Comparison of ENCODE assay signal across 21 cellular contexts in the genomic region with DNA sequence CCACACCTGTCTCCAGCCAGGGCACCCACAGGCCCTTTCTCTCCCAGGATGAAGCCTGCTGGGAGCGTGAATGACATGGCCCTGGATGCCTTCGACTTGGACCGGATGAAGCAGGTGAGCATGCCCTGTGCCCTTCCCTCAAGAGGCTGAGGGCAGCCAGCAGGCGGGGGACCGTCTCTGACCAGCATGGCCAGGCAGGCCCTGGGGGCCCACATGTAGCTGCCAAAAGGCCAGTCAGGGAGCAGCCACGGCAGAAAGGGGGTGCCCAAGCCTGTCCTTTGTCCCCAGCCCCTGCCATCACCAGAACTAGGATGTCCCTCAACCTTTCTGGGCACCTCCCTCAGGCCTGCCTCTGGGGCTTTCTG. TPM values are rescaled to one million over a fixed set of nuclear protein-coding genes. Genes with fewer than 3 reads are reported as not detected.
DNase-seq lines count a peak whose midpoint lies in the region; ATAC-seq, FAIRE-seq and TF ChIP-seq lines count a peak whose summit lies in the region.
"Had no signal": no experiment of that assay in that cellular context is flagged by ENCODE, and none has a peak within 500 bp of the region (broad histone marks: within the 10 kb centered on the region; RNA-seq: fewer than 3 reads in every experiment).

No MANE protein-coding gene starts in this region.

- FAIRE-seq in H1 (lab: Jason Lieb, UNC): no peak
- FAIRE-seq: A549, keratinocyte had no signal

- no peaks in the 10 kb centered on the region for H3K27me3 ChIP-seq in heart left ventricle
- no peaks in the 10 kb centered on the region for H3K27me3 ChIP-seq in right cardiac atrium (ENCODE audit: control insufficient read depth, insufficient read depth)
- H3K27me3 ChIP-seq in H1 (replicated peaks in 1 of 4; ENCODE audit: control insufficient read depth in 3 of 4, extremely low read depth in 1 of 4, insufficient read depth in 3 of 4, low read length in 3 of 4): no peaks in the 10 kb centered on the region; a peak in 1 of 7 replicates
- H3K27me3 ChIP-seq in uterus: no peaks in the 10 kb centered on the region
- H3K27me3 ChIP-seq: SJCRH30 had no signal

- H3K9ac ChIP-seq in H1 (replicated peaks in 1 of 4; ENCODE audit: extremely low read depth in 1 of 4, low read depth in 3 of 4, low read length in 3 of 4): no peak overlapping the region; a peak in 1 of 7 replicates

- no peaks in the 10 kb centered on the region for H3K23me2 ChIP-seq in H1 (ENCODE audit: low read depth, low read length)

- POLR2A ChIA-PET in H1 (lab: Charles Lee; ENCODE audit: partially characterized antibody): no interaction called here
- POLR2A ChIA-PET in OCI-LY7 (lab: Charles Lee): no interaction called here

- H2BK5ac ChIP-seq in H1 (ENCODE audit: low read depth, low read length): 0 out of 2 replicates have a peak overlapping the region, but pooled peaks have one; percentile 2

- no peak overlapping the region for H3K4me3 ChIP-seq in heart left ventricle
- H3K4me3 ChIP-seq in right cardiac atrium (ENCODE audit: low read length): no peak overlapping the region
- H3K4me3 ChIP-seq in H1 (ENCODE audit: extremely low read depth in 1 of 4, insufficient read depth in 2 of 4, low read depth in 3 of 4, low read length in 4 of 4): no peak overlapping the region
- H3K4me3 ChIP-seq in uterus: no peak overlapping the region
- no peak overlapping the region for H3K4me3 ChIP-seq in OCI-LY7 (ENCODE audit: low read depth, low read length, poor library complexity, severe bottlenecking)
- H3K4me3 ChIP-seq: A549, PC-9, SJCRH30 had no signal

- TF ChIP-seq POLR2A in heart left ventricle (IDR thresholded peaks at IDR 0.05) (no peak), H1 (IDR thresholded peaks at IDR 0.05; ENCODE audit: control extremely low read depth in 1 of 2, low read depth in 2 of 2, low read length in 2 of 2) (no peak), uterus (IDR thresholded peaks at IDR 0.05) (no peak)

- no peak overlapping the region for H2BK120ac ChIP-seq in H1 (replicated peaks; ENCODE audit: low read depth, low read length)

- H2AFZ ChIP-seq in H1 (ENCODE audit: low read length) (no peak overlapping the region), OCI-LY7 (ENCODE audit: low read length) (no peak overlapping the region)
- H2AFZ ChIP-seq: PC-9 had no signal

- H3K4me1 Mint-ChIP-seq in nephron: peaks cover 21% of the 10 kb centered on the region

- H3K4me3 Mint-ChIP-seq in nephron: no peak overlapping the region
- H3K4me3 Mint-ChIP-seq: activated CD8-positive, alpha-beta T cell treated with anti-CD3 and anti-CD28 coated beads for 36 hours; effector memory CD8-positive, alpha-beta T cell had no signal

- ATAC-seq in heart left ventricle (no peak), right cardiac atrium (no peak)
- ATAC-seq: activated CD8-positive, alpha-beta T cell treated with anti-CD3 and anti-CD28 coated beads for 36 hours; effector memory CD8-positive, alpha-beta T cell had no signal

- H3K4me2 ChIP-seq in H1 (ENCODE audit: insufficient read depth in 1 of 2, low read depth in 2 of 2, low read length in 2 of 2) (peak overlapping the region; percentile 9 to 23; a peak in 1 of 4 replicates), OCI-LY7 (ENCODE audit: low read length) (no peak overlapping the region)
- H3K4me2 ChIP-seq: A549 had no signal

- H2BK12ac ChIP-seq in H1 (ENCODE audit: low read depth, low read length): 0 out of 2 replicates have a peak overlapping the region, but pooled peaks have one; percentile 7

- H3K36me3 Mint-ChIP-seq in nephron (ENCODE audit: low read depth): peaks cover 14% of the 10 kb centered on the region

- H3K9me3 ChIP-seq in heart left ventricle: no peaks in the 10 kb centered on the region
- H3K9me3 ChIP-seq in right cardiac atrium (ENCODE audit: control insufficient read depth, low read length): no peaks in the 10 kb centered on the region
- H3K9me3 ChIP-seq in H1 (ENCODE audit: insufficient read depth in 2 of 2, low read depth in 1 of 2, low read length in 1 of 2): no peaks in the 10 kb centered on the region
- no peaks in the 10 kb centered on the region for H3K9me3 ChIP-seq in uterus
- no peaks in the 10 kb centered on the region for H3K9me3 ChIP-seq in OCI-LY7 (ENCODE audit: low read length)
- H3K9me3 ChIP-seq: A549, SJCRH30 had no signal

- no peak overlapping the region for H3K4ac ChIP-seq in H1 (replicated peaks; ENCODE audit: insufficient read length, low read depth, low read length)

- H3K27ac Mint-ChIP-seq in nephron: peak overlapping the region; percentile 62 to 68 (median 67)

- H4K8ac ChIP-seq in H1 (ENCODE audit: extremely low read depth, insufficient read depth, low read length): no peak overlapping the region

- no peak overlapping the region; the same call in 1 of the 2 replicates for H3K18ac ChIP-seq in H1 (ENCODE audit: extremely low read depth, low read length)

- H4K20me1 ChIP-seq in H1 (replicated peaks in 1 of 2; ENCODE audit: control insufficient read depth in 1 of 2, insufficient read depth in 2 of 2, low read length in 2 of 2) (peaks cover 0 to 10% of the 10 kb centered on the region in 2 experiments), OCI-LY7 (ENCODE audit: insufficient read depth, low read length) (no peaks in the 10 kb centered on the region)

- no TSS peak for BruUV-seq in OCI-LY7 (replicated peaks; lab: Mats Ljungman, UMichigan)

- 82 to 95% (median 91%) methylated on average over 4 to 6 of the region's 6 CpGs for WGBS in heart left ventricle, 4 donors
- 86% methylated on average over 6 of the region's 6 CpGs for WGBS in right cardiac atrium
- WGBS in H1 (ENCODE audit: extremely low coverage in 1 of 2, insufficient coverage in 1 of 2, insufficient read length in 1 of 2, insufficient replicate concordance in 2 of 2, low coverage in 1 of 2, low lambda C conversion rate in 2 of 2, missing lambda C conversion rate in 1 of 2), 2 experiments: 94% methylated on average over 6 of the region's 6 CpGs; no CpG with 5 or more reads in 1 of the 2 experiments

- DNase-seq in heart left ventricle: no peak
- no peak for DNase-seq in right cardiac atrium
- DNase-seq in H1 (ENCODE audit: low read depth in 1 of 2, low spot score in 2 of 2): no peak
- DNase-seq in uterus: no peak
- DNase-seq in activated CD8-positive, alpha-beta memory T cell treated with anti-CD3 and anti-CD28 coated beads for 24 hours: no peak
- no peak for DNase-seq in OCI-LY7 (ENCODE audit: low spot score)
- no peak for DNase-seq in SW 1271 (lab: John Stamatoyannopoulos, UW)
- DNase-seq: activated CD8-positive, alpha-beta T cell treated with anti-CD3 and anti-CD28 coated beads for 36 hours; central memory CD4-positive, alpha-beta T cell; DMS53; effector memory CD8-positive, alpha-beta T cell; GOT3; NCI-H1436; NCI-H2171; NCI-H774; PC-9; SJCRH30; T-helper 2 cell had no signal

- H4K91ac ChIP-seq in H1 (replicated peaks; ENCODE audit: insufficient read length, low read length): peak overlapping the region; percentile 60

- no peak overlapping the region for H2BK20ac ChIP-seq in H1 (ENCODE audit: low read length)

- no peak overlapping the region for H3K23ac ChIP-seq in H1 (ENCODE audit: insufficient read length)

- H3K4me1 ChIP-seq in heart left ventricle: peaks cover 0 to 46% (median 24%) of the 10 kb centered on the region in 12 donors
- peaks cover 2% of the 10 kb centered on the region for H3K4me1 ChIP-seq in right cardiac atrium (ENCODE audit: control insufficient read depth, insufficient read depth, low read length)
- H3K4me1 ChIP-seq in H1 (replicated peaks in 1 of 4; ENCODE audit: control insufficient read depth in 3 of 4, insufficient read depth in 4 of 4, low read length in 3 of 4): peaks cover 0 to 6% (median 5%) of the 10 kb centered on the region in 4 experiments; a peak in 5 of 7 replicates
- no peaks in the 10 kb centered on the region for H3K4me1 ChIP-seq in uterus
- H3K4me1 ChIP-seq in OCI-LY7 (ENCODE audit: insufficient read depth, low read length, poor library complexity, severe bottlenecking): no peaks in the 10 kb centered on the region

- H2AK5ac ChIP-seq in H1 (ENCODE audit: low read depth, low read length): no peak overlapping the region

- TF ChIP-seq RAD21 in H1 (IDR thresholded peaks at IDR 0.05 in 1 of 2, conservative IDR thresholded peaks at IDR 0.05 in 1 of 2; ENCODE audit: low read depth in 2 of 2, low read length in 2 of 2): no peak

- no peak overlapping the region for H3K14ac ChIP-seq in H1 (ENCODE audit: insufficient read length)

- H3K9me3 Mint-ChIP-seq in nephron: no peaks in the 10 kb centered on the region
- H3K9me3 Mint-ChIP-seq: activated CD8-positive, alpha-beta T cell treated with anti-CD3 and anti-CD28 coated beads for 36 hours; effector memory CD8-positive, alpha-beta T cell had no signal

- no peak overlapping the region for H2BK15ac ChIP-seq in H1 (ENCODE audit: low read length)

- no peaks in the 10 kb centered on the region for H3K9me2 ChIP-seq in OCI-LY7 (ENCODE audit: insufficient read depth, low read length)

- CTCF ChIA-PET in H1 (lab: Charles Lee; ENCODE audit: partially characterized antibody) (interaction anchor here (0.5 to 22.9 kb wide), 16 partner anchors 10 to 234 kb away, joined by 3 to 307 read pairs (median 6); a partner anchor contains a TSS), OCI-LY7 (lab: Charles Lee; ENCODE audit: unreplicated experiment) (interaction anchor here (1.2 kb wide), 1 partner anchor 16 kb away, joined by 4 read pairs; no protein-coding TSS in a partner anchor)

- H3K36me3 ChIP-seq in heart left ventricle: peaks cover 0 to 53% (median 2%) of the 10 kb centered on the region in 9 donors
- H3K36me3 ChIP-seq in H1 (ENCODE audit: control insufficient read depth in 2 of 4, insufficient read depth in 4 of 4, low read length in 3 of 4): 0 out of 8 replicates have a peak, but pooled peaks cover 0 to 3% (median 0%) of the 10 kb centered on the region in 4 experiments
- no peaks in the 10 kb centered on the region for H3K36me3 ChIP-seq in uterus
- peaks cover 32% of the 10 kb centered on the region; the same call in 1 of the 2 replicates for H3K36me3 ChIP-seq in OCI-LY7 (ENCODE audit: insufficient read depth, low read length)
- H3K36me3 ChIP-seq: SJCRH30 had no signal

- TF ChIP-seq EP300 in H1 (IDR thresholded peaks at IDR 0.05; ENCODE audit: borderline replicate concordance in 1 of 2, low read depth in 2 of 2, low read length in 2 of 2): no peak

- H4K5ac ChIP-seq in H1 (ENCODE audit: insufficient read length, low read depth, low read length): no peak overlapping the region

- H3K79me1 ChIP-seq in H1 (ENCODE audit: low read depth, low read length): peaks cover 3% of the 10 kb centered on the region; the same call in 1 of the 2 replicates

- H3K79me2 ChIP-seq in H1 (ENCODE audit: control insufficient read depth in 1 of 2, insufficient read depth in 2 of 2, low read length in 2 of 2) (no peaks in the 10 kb centered on the region), OCI-LY7 (ENCODE audit: insufficient read depth, low read depth, low read length) (no peaks in the 10 kb centered on the region)

- no peaks in the 10 kb centered on the region for H3K27me3 Mint-ChIP-seq in nephron (ENCODE audit: low read depth)
- H3K27me3 Mint-ChIP-seq: activated CD8-positive, alpha-beta T cell treated with anti-CD3 and anti-CD28 coated beads for 36 hours; effector memory CD8-positive, alpha-beta T cell had no signal

- TF ChIP-seq CTCF in heart left ventricle (IDR thresholded peaks at IDR 0.05): no peak
- no peak for TF ChIP-seq CTCF in H1 (IDR thresholded peaks at IDR 0.05; ENCODE audit: control extremely low read depth in 1 of 3, insufficient read depth in 1 of 3, low read depth in 1 of 3, low read length in 3 of 3)
- TF ChIP-seq CTCF in nephron (IDR thresholded peaks at IDR 0.05; ENCODE audit: unreplicated experiment in 3 of 3): no peak
- TF ChIP-seq CTCF in uterus (IDR thresholded peaks at IDR 0.05): no peak
- no peak for TF ChIP-seq CTCF in OCI-LY7 (conservative IDR thresholded peaks at IDR 0.05; ENCODE audit: low read length)

- intact Hi-C loops in heart left ventricle (cut with DNase I) (no loop called here), right cardiac atrium (cut with DNase I) (no loop called here), uterus (cut with DNase I; ENCODE audit: low total_unique reads) (no loop called here), OCI-LY7 (cut with micrococcal nuclease; ENCODE audit: unreplicated experiment) (no loop called here)

- H3K27ac ChIP-seq in heart left ventricle (peak overlapping the region in 8 of 12 donors; percentile 60 to 86 (median 78)), right cardiac atrium (ENCODE audit: low read length) (no peak overlapping the region), H1 (ENCODE audit: low read depth, low read length) (no peak overlapping the region; the same call in 1 of the 2 replicates), uterus (peak overlapping the region; percentile 66 to 72), OCI-LY7 (ENCODE audit: low read depth, low read length, poor library complexity, severe bottlenecking) (no peak overlapping the region)
- H3K27ac ChIP-seq: A549, SJCRH30 had no signal

- H3K56ac ChIP-seq in H1 (replicated peaks; ENCODE audit: insufficient read length, low read depth, low read length): no peak overlapping the region

RNA-seq across cellular contexts. Expression of a gene that starts 18.3 kb away (rescaled TPM):
- total RNA-seq in heart left ventricle: under 1 TPM in 3 of 9 donors, not detected in 6; 0.22 to 0.48 (median 0.37) TPM
- under 1 TPM in 1 of 2 donors, not detected in 1; 0.08 TPM for polyA plus RNA-seq in heart left ventricle
- total RNA-seq in right cardiac atrium: under 1 TPM in 3 of 4 donors, not detected in 1; 0.29 to 0.42 (median 0.31) TPM
- 0.11 TPM for polyA plus RNA-seq in right cardiac atrium
- total RNA-seq in H1 (2021; fragmentation: NEBNext Ultra II Directional; extraction: Animal tissue kit (Norgen Biotek cat#: 25700)): 0.61 and 0.94 TPM in 2 replicates
- 0.60 and 0.82 TPM in 2 replicates for polyA plus RNA-seq in H1 (2011; rRNA removed)
- polyA plus RNA-seq in H1 (2011; cell fraction: cytosol; rRNA removed): 0.37 TPM
- polyA plus RNA-seq in H1 (2011; cell fraction: nucleus; rRNA removed): 1.0 TPM
- 0.39 to 1.5 TPM (median 0.71 TPM) in 4 replicates for polyA plus RNA-seq in H1 (2012, experiment 1 of 2)
- polyA plus RNA-seq in H1 (2012, experiment 2 of 2): 1.3 TPM
- polyA plus RNA-seq in H1 (2013, experiment 1 of 2): 0.61 TPM
- polyA plus RNA-seq in H1 (2013, experiment 2 of 2): 0.55 TPM
- 0.07 and 0.19 TPM in 2 replicates for polyA minus RNA-seq in H1 (2011; rRNA and poly(A)+ RNA removed)
- polyA minus RNA-seq in H1 (2011; cell fraction: cytosol; rRNA and poly(A)+ RNA removed): not detected
- 1.5 TPM for polyA minus RNA-seq in H1 (2011; cell fraction: nucleus; rRNA and poly(A)+ RNA removed)
- 10 to 100 TPM in 1 of 4 donors, 1 to 10 TPM in 2, under 1 TPM in 1; 0.88 to 26.6 (median 1.5) TPM for total RNA-seq in uterus
- 2.0 and 8.3 TPM in 2 replicates for total RNA-seq in OCI-LY7 (2014; rRNA removed; shearing (Covaris generic))
- 12.2 and 14.6 TPM in 2 replicates for total RNA-seq in OCI-LY7 (2022)
- total RNA-seq: SJCRH30 had no signal

Comparison
In these comparisons a context has a peak if more than half of its experiments do, and no peak if none do; other contexts are left out.
1. H3K27ac ChIP-seq: peak in heart left ventricle (8 of 12) and uterus (2 of 2); none in right cardiac atrium (single experiment), H1 (single experiment) and OCI-LY7 (single experiment).